In the genomic region with DNA sequence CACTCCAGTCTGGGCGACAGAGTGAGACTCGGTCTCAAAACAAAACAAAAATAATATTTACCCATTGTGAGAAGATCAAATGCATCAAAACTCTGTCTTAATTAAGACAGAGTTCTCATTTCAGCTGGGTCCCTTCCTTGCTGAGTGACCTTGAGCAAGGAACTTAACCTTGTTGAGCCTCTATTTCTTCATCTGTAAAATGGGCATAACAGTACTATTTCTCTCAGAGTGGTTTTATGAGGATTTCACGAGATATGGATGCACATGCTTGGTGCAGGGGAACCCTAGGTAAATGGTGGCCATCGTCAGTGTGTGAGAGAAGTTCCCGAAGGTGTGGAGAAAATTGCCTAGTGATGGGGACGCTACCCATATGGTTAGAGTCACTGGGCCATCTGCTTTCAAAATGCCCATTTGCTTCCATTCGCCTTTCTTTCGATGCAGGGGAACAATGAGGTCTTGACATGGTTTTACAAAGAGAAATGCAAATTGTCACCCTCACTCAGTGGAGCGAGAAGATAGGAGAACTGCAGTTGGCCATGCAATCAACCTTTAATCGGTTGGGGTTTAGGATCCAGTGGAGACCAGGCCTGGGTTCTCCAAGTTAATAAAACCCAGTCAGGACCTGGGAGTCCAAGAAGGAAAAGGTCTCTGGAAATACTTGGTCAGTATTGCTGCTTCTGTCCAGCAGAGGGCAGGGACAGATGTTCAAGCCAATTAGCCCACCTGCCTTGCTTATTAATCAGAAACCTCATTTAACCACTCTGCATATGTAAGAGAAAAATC, we compare ENCODE assay signal across 9 cellular contexts. TPM values are rescaled to one million over a fixed set of nuclear protein-coding genes. Genes with fewer than 3 reads are reported as not detected.
DNase-seq lines count a peak whose midpoint lies in the region; ATAC-seq and TF ChIP-seq lines count a peak whose summit lies in the region.
"Had no signal": no experiment of that assay in that cellular context is flagged by ENCODE, and none has a peak within 500 bp of the region (broad histone marks: within the 10 kb centered on the region; RNA-seq: fewer than 3 reads in every experiment).

No MANE protein-coding gene starts in this region.

- H2AK5ac ChIP-seq in neuronal stem cell (ENCODE audit: low read depth, low read length): no peak overlapping the region

- H2BK5ac ChIP-seq in neuronal stem cell (ENCODE audit: low read length): no peak overlapping the region

- H3K27me3 ChIP-seq in left lung (peaks cover 0 to 8% of the 10 kb centered on the region in 2 donors), neuronal stem cell (ENCODE audit: control insufficient read depth in 3 of 3, insufficient read depth in 3 of 3, low read depth in 1 of 3, low read length in 3 of 3) (no peaks in the 10 kb centered on the region)

- H3K14ac ChIP-seq in neuronal stem cell (ENCODE audit: low read length): no peak overlapping the region

- H3K23ac ChIP-seq in neuronal stem cell (ENCODE audit: low read depth, low read length, poor library complexity): no peak overlapping the region

- no peak overlapping the region for H4K91ac ChIP-seq in neuronal stem cell (ENCODE audit: low read depth, low read length, poor library complexity)

- H2BK120ac ChIP-seq in neuronal stem cell (ENCODE audit: low read depth, low read length): no peak overlapping the region

- H3K9me3 ChIP-seq in left lung (no peaks in the 10 kb centered on the region), neuronal stem cell (replicated peaks in 1 of 2; ENCODE audit: control insufficient read depth in 2 of 2, insufficient read depth in 1 of 2, low read depth in 1 of 2, low read length in 2 of 2) (peaks cover 0 to 3% of the 10 kb centered on the region in 2 donors)

- no peak overlapping the region for H3K9ac ChIP-seq in neuronal stem cell (ENCODE audit: low read depth, low read length, poor library complexity)

- H3K4ac ChIP-seq in neuronal stem cell (ENCODE audit: low read length): no peak overlapping the region

- H3K36me3 ChIP-seq in left lung (no peaks in the 10 kb centered on the region), neuronal stem cell (replicated peaks in 1 of 2; ENCODE audit: control insufficient read depth in 2 of 2, insufficient read depth in 2 of 2, low read length in 2 of 2) (no peaks in the 10 kb centered on the region)

- H3K4me3 ChIP-seq in astrocyte of the cerebellum (ENCODE audit: low read depth, low read length): no peak overlapping the region
- H3K4me3 ChIP-seq in left lung: no peak overlapping the region
- H3K4me3 ChIP-seq in neuronal stem cell (ENCODE audit: low read length in 2 of 2): no peak overlapping the region

- intact Hi-C loops in left lung (cut with DNase I): no loop called here

- no peak overlapping the region for H2AFZ ChIP-seq in neuronal stem cell (ENCODE audit: low read length)

- DNase-seq in AG08395 (ENCODE audit: low spot score) (peak; percentile 38), HT-29 (ENCODE audit: low spot score) (peak; percentile 46), astrocyte of the cerebellum (ENCODE audit: low read depth) (no peak), left lung (no peak), neuronal stem cell (ENCODE audit: low spot score) (no peak), AML-193 (lab: John Stamatoyannopoulos, UW) (no peak), OCI-M2 (lab: John Stamatoyannopoulos, UW; ENCODE audit: unreplicated experiment) (no peak), T-helper 2 cell (no peak)
- DNase-seq: T-helper 17 cell had no signal

- no peak overlapping the region for H2BK15ac ChIP-seq in neuronal stem cell (ENCODE audit: low read length)

- H4K8ac ChIP-seq in neuronal stem cell (ENCODE audit: low read depth, low read length): no peak overlapping the region

- no peak overlapping the region for H2BK12ac ChIP-seq in neuronal stem cell (ENCODE audit: low read length)

- H3K4me1 ChIP-seq in left lung (no peaks in the 10 kb centered on the region), neuronal stem cell (ENCODE audit: control insufficient read depth in 2 of 2, insufficient read depth in 1 of 2, low read depth in 1 of 2, low read length in 2 of 2) (no peaks in the 10 kb centered on the region)

- H3K27ac ChIP-seq in left lung: no peak overlapping the region
- H3K27ac ChIP-seq in neuronal stem cell (replicated peaks; ENCODE audit: low read length): no peak overlapping the region

- TF ChIP-seq CTCF in astrocyte of the cerebellum (IDR thresholded peaks at IDR 0.05; ENCODE audit: low read depth, low read length, missing control alignments): peak; percentile 69
- peak; percentile 9 to 31 for TF ChIP-seq CTCF in left lung (IDR thresholded peaks at IDR 0.05)

- in situ Hi-C loops in astrocyte of the cerebellum (cut with HindIII; ENCODE audit: low sequenced_read_pairs): no loop called here

- no peak overlapping the region for H3K4me2 ChIP-seq in neuronal stem cell (ENCODE audit: insufficient read depth, low read length, poor library complexity, severe bottlenecking)

- H3K18ac ChIP-seq in neuronal stem cell (ENCODE audit: low read length): no peak overlapping the region

- peak; percentile 58 for ATAC-seq in left lung
- ATAC-seq: T-helper 17 cell had no signal

- WGBS in neuronal stem cell (ENCODE audit: extremely low coverage in 2 of 2, insufficient read length in 2 of 2, insufficient replicate concordance in 1 of 2), 2 donors: no CpG with 5 or more reads among the region's 10 CpGs

- H3K79me1 ChIP-seq in neuronal stem cell (ENCODE audit: low read depth, low read length): no peaks in the 10 kb centered on the region

RNA-seq across cellular contexts. Expression of a gene that starts 37.1 kb away (rescaled TPM):
- total RNA-seq in HT-29 (2014; rRNA removed; shearing (Covaris generic)): 0.92 and 1.2 TPM in 2 replicates
- total RNA-seq in left lung: 1 to 10 TPM; 5.2 to 8.4 TPM
- polyA plus RNA-seq in neuronal stem cell (2013, experiment 1 of 2): 3.7 TPM
- 3.2 TPM for polyA plus RNA-seq in neuronal stem cell (2013, experiment 2 of 2)

Comparison
In these comparisons a context has a peak if more than half of its experiments do, and no peak if none do; other contexts are left out.
1. DNase-seq: peak in AG08395 (single experiment) and HT-29 (single experiment); none in astrocyte of the cerebellum (single experiment), left lung (0 of 2), neuronal stem cell (single experiment), AML-193 (0 of 2), OCI-M2 (single experiment) and T-helper 2 cell (0 of 5).